9 cellular contexts compared by ENCODE assay signal in genomic region chr1:110390096-110390495, GRCh38. TPM values are rescaled to one million over a fixed set of nuclear protein-coding genes. Genes with fewer than 3 reads are reported as not detected.
A peak's percentile ranks its signal among the peaks of the same experiment; 100 is the strongest.
DNase-seq lines count a peak whose midpoint lies in the region; ATAC-seq and TF ChIP-seq lines count a peak whose summit lies in the region.
"Had no signal": no experiment of that assay in that cellular context is flagged by ENCODE, and none has a peak within 500 bp of the region (broad histone marks: within the 10 kb centered on the region; RNA-seq: fewer than 3 reads in every experiment).

No MANE protein-coding gene starts in this region.

- no peak for ATAC-seq in GM21447 (IDR thresholded peaks at IDR 0.05; ENCODE audit: unreplicated experiment)
- ATAC-seq: activated T-cell treated with anti-CD3 and anti-CD28 coated beads, Interleukin-2, amount 50 U/mL, for 72 hours had no signal

- H3K27me3 ChIP-seq in Karpas-422 (ENCODE audit: low read length) (no peaks in the 10 kb centered on the region), duodenal mucosa (ENCODE audit: control insufficient read depth in 1 of 2, insufficient read depth in 2 of 2, low read length in 2 of 2) (no peaks in the 10 kb centered on the region), tibial nerve (no peaks in the 10 kb centered on the region)

- H3K9ac ChIP-seq in Karpas-422 (ENCODE audit: low read length) (peak overlapping the region; percentile 63), duodenal mucosa (ENCODE audit: low read depth in 1 of 2, low read length in 2 of 2) (peak overlapping the region; percentile 20 to 53)

- TF ChIP-seq POLR2A in tibial nerve (IDR thresholded peaks at IDR 0.05) = no peak

- H3K9me3 ChIP-seq in Karpas-422 (ENCODE audit: low read length) (no peaks in the 10 kb centered on the region), duodenal mucosa (ENCODE audit: control insufficient read depth in 1 of 2, low read length in 2 of 2) (no peaks in the 10 kb centered on the region), tibial nerve (no peaks in the 10 kb centered on the region)

- DNase-seq in Karpas-422 (peak; percentile 61), medulla oblongata (ENCODE audit: extremely low spot score) (peak; percentile 53), tibial nerve (ENCODE audit: low spot score in 2 of 2) (peak; percentile 34 to 55), T-helper 9 cell (no peak), amygdala (lab: John Stamatoyannopoulos, UW) (no peak), HuH-7.5 (ENCODE audit: low spot score) (no peak)
- DNase-seq: activated T-cell treated with anti-CD3 and anti-CD28 coated beads, Interleukin-2, amount 50 U/mL, for 72 hours had no signal

- peak overlapping the region; percentile 75 for H3K4me2 ChIP-seq in Karpas-422 (ENCODE audit: low read depth, low read length, poor library complexity, severe bottlenecking)

- TF ChIP-seq EP300 in tibial nerve (IDR thresholded peaks at IDR 0.05) = peak in 1 of 2 donors; percentile 25

- peaks cover 33% of the 10 kb centered on the region for H3K79me2 ChIP-seq in Karpas-422 (ENCODE audit: low read length)

- no peak for TF ChIP-seq CTCF in tibial nerve (IDR thresholded peaks at IDR 0.05)

- H3K4me1 ChIP-seq in Karpas-422 (ENCODE audit: low read length) (peaks cover 85% of the 10 kb centered on the region), duodenal mucosa (ENCODE audit: control insufficient read depth in 1 of 2, insufficient read depth in 2 of 2, low read length in 2 of 2) (peaks cover 28 to 34% of the 10 kb centered on the region in 2 donors), tibial nerve (peaks cover 0 to 36% (median 5%) of the 10 kb centered on the region in 4 donors)

- no peak overlapping the region for H2AFZ ChIP-seq in Karpas-422 (ENCODE audit: low read length)

- H3K27ac ChIP-seq in Karpas-422 (ENCODE audit: low read length) (peak overlapping the region; percentile 99), duodenal mucosa (ENCODE audit: low read depth, low read length) (no peak overlapping the region), tibial nerve (peak overlapping the region; percentile 51 to 83 (median 78))

- no peaks in the 10 kb centered on the region for H3K9me2 ChIP-seq in Karpas-422 (replicated peaks; ENCODE audit: insufficient read depth, low read length)

- peak overlapping the region; percentile 64 for H3K4me3 ChIP-seq in Karpas-422 (ENCODE audit: low read length)
- peak overlapping the region; percentile 60 to 63 for H3K4me3 ChIP-seq in duodenal mucosa (ENCODE audit: low read depth in 1 of 2, low read length in 2 of 2)
- H3K4me3 ChIP-seq in tibial nerve = peak overlapping the region; percentile 13 to 43 (median 28)

- 30 to 33% methylated on average over 6 of the region's 6 CpGs for WGBS in tibial nerve, 2 donors

- H3K36me3 ChIP-seq in Karpas-422 (ENCODE audit: insufficient read depth, low read length) (peaks cover 42% of the 10 kb centered on the region), duodenal mucosa (ENCODE audit: control insufficient read depth in 1 of 2, insufficient read depth in 2 of 2, low read length in 2 of 2) (peaks cover 0 to 3% of the 10 kb centered on the region in 2 donors), tibial nerve (peaks cover 0 to 13% (median 0%) of the 10 kb centered on the region in 3 donors)

- H4K20me1 ChIP-seq in Karpas-422 (ENCODE audit: insufficient read depth, low read depth, low read length) = no peaks in the 10 kb centered on the region

RNA-seq across cellular contexts. Expression of gene SLC16A4, which starts 0.7 kb away (rescaled TPM):
- 51.4 and 116 TPM in 2 replicates for total RNA-seq in Karpas-422 (2014; rRNA removed; shearing (Covaris generic); ENCODE audit: low replicate concordance)
- total RNA-seq in tibial nerve = 10 to 100 TPM in 3 of 4 donors, 1 to 10 TPM in 1; 8.0 to 16.6 (median 15.1) TPM

RNA-seq across cellular contexts. Expression of gene LAMTOR5, which starts 17.4 kb away (rescaled TPM):
- total RNA-seq in Karpas-422 (2014; rRNA removed; shearing (Covaris generic); ENCODE audit: low replicate concordance) = 352 and 401 TPM in 2 replicates
- total RNA-seq in tibial nerve = 10 to 100 TPM; 62.6 to 74.7 (median 67.7) TPM

RNA-seq across cellular contexts. Expression of gene RBM15, which starts 50.9 kb away (rescaled TPM):
- 101 and 150 TPM in 2 replicates for total RNA-seq in Karpas-422 (2014; rRNA removed; shearing (Covaris generic); ENCODE audit: low replicate concordance)
- total RNA-seq in tibial nerve = 10 to 100 TPM; 40.9 to 49.0 (median 45.3) TPM

Comparison
In these comparisons a context has a peak if more than half of its experiments do, and no peak if none do; other contexts are left out.
1. DNase-seq: peak in Karpas-422 (single experiment), medulla oblongata (single experiment) and tibial nerve (2 of 2); none in T-helper 9 cell (single experiment), amygdala (0 of 56) and HuH-7.5 (single experiment).
2. Peak in every context shown above with its lines, with median percentiles within 50 percentile points of each other: H3K4me3 ChIP-seq.